In genomic region chr16:6722786-6723185, GRCh38 we compare ENCODE assay signal across 8 cellular contexts.
"Had no signal": no experiment of that assay in that cellular context is flagged by ENCODE, and none has a peak within 500 bp of the region (broad histone marks: within the 10 kb centered on the region; RNA-seq: fewer than 3 reads in every experiment).

No MANE protein-coding gene starts in this region.

- H3K27ac ChIP-seq: GM23248 had no signal

- DNase-seq: GM23248, GOT3, H7, H9, HCEC 1CT, HFFc6 had no signal

- H3K9ac ChIP-seq: GM23248 had no signal

- H3K9me3 ChIP-seq: HAP-1 had no signal

- H3K4me3 ChIP-seq: GM23248, GM23338, HAP-1 had no signal

- H3K36me3 ChIP-seq: HAP-1 had no signal

- H3K4me1 ChIP-seq: HAP-1 had no signal

- H3K4me2 ChIP-seq: GM23338 had no signal
